Comparison of ENCODE assay signal across 25 cellular contexts in the genomic region with DNA sequence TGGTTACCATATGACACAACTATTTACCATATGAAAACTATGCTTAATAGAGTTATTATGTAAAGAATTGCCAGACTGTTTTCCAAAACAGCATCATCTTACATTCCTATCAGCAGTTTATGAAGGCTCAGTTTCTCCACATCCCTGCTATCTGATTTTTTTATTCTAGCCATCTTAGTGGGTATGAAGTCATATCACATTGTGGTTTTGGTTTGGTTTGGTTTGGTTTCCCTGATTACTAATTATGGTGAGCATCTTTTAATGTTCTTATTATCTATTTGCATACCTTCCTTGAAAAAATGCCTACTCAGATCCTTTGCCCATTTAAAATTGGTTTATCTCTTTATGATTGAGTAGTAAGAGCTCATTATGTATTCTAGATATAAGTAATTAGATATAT.
"Had no signal": no experiment of that assay in that cellular context is flagged by ENCODE, and none has a peak within 500 bp of the region (broad histone marks: within the 10 kb centered on the region; RNA-seq: fewer than 3 reads in every experiment).

No MANE protein-coding gene starts in this region.

- ATAC-seq: gastrocnemius medialis; left colon; naive thymus-derived CD8-positive, alpha-beta T cell; psoas muscle; stimulated activated naive B cell treated with anti-CD40 and anti-IgM and Interleukin-4, amounts not matched to agents 10 μg/mL and 1 μg/mL and 100 μg/mL, for 72 hours had no signal

- H3K4me2 ChIP-seq: smooth muscle cell had no signal

- H3K79me2 ChIP-seq: parathyroid adenoma had no signal

- H3K27me3 ChIP-seq: gastrocnemius medialis, sigmoid colon, tibial nerve had no signal

- H2AFZ ChIP-seq: parathyroid adenoma had no signal

- H3K9ac ChIP-seq: parathyroid adenoma had no signal

- H3K27ac ChIP-seq: gastrocnemius medialis, parathyroid adenoma, psoas muscle, sigmoid colon, tibial nerve, VCaP had no signal

- H3K4me3 ChIP-seq: gastrocnemius medialis, psoas muscle, sigmoid colon, smooth muscle cell, tibial nerve had no signal

- DNase-seq: activated CD4-positive, alpha-beta memory T cell treated with anti-CD3 and anti-CD28 coated beads for 36 hours; activated CD4-positive, alpha-beta T cell treated with anti-CD3 and anti-CD28 coated beads, Interleukin-2, amount 10 ng/mL, durations not matched to agents 24 days and 14 days; activated CD8-positive, alpha-beta memory T cell treated with anti-CD3 and anti-CD28 coated beads, Interleukin-2, amount 50 U/mL, for 48 hours; activated naive CD4-positive, alpha-beta T cell; activated naive CD8-positive, alpha-beta T cell treated with anti-CD3 and anti-CD28 coated beads, Interleukin-2, amount 10 ng/mL, durations not matched to agents 7 days and 5 days; activated T-cell treated with anti-CD3 and anti-CD28 coated beads, Interleukin-2, amount 50 U/mL, for 48 hours; dermis blood vessel endothelial cell; effector CD8-positive, alpha-beta T cell; gastrocnemius medialis; glutamatergic neuron; islet precursor cell; left colon; naive thymus-derived CD8-positive, alpha-beta T cell; occipital lobe; psoas muscle; sigmoid colon; stimulated activated CD4-positive, alpha-beta T cell treated with anti-CD3 and anti-CD28 coated beads, Interleukin-1b, Interleukin-23, amount 100 ng/mL, for 48 hours; stimulated activated CD4-positive, alpha-beta T cell treated with anti-CD3 and anti-CD28 coated beads, Interleukin-4, amount 100 ng/mL, for 4 hours; stimulated activated CD8-positive, alpha-beta memory T cell treated with anti-CD3 and anti-CD28 coated beads, Interleukin-4, amount 100 ng/mL, for 48 hours; stimulated activated naive B cell treated with anti-CD40 and anti-IgM and Interleukin-4, amounts not matched to agents 10 μg/mL and 1 μg/mL and 100 μg/mL, for 72 hours; T-helper 9 cell had no signal

- H3K9me3 ChIP-seq: gastrocnemius medialis, psoas muscle, sigmoid colon had no signal

- H3K36me3 ChIP-seq: gastrocnemius medialis, sigmoid colon, tibial nerve had no signal

- H3K4me1 ChIP-seq: gastrocnemius medialis, parathyroid adenoma, psoas muscle, sigmoid colon, tibial nerve had no signal
